Comparison of ENCODE assay signal across 8 cellular contexts in the genomic region with DNA sequence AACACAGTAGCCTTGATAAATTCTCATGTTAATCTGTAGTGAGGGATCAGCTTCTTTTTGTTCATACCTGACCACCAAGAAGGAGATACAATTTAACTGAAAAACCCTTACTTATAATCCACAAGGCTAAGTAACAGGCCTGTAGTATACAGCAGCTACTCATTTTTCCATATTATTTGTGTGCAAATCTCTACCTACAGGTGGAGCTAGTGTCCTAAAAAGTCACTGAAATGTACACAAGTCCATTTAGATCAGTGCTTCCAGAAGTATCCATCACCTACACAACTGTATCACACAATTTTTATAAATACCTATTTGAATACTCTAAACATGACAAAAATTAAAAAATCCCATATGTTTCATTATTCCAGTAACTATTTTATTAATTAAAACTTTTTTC.
DNase-seq lines count a peak whose midpoint lies in the region; ATAC-seq, FAIRE-seq and TF ChIP-seq lines count a peak whose summit lies in the region.

No MANE protein-coding gene starts in this region.

- H3K4me3 ChIP-seq in Loucy (ENCODE audit: low read length, poor library complexity, severe bottlenecking) (no peak overlapping the region), adrenal gland (no peak overlapping the region)

- H3K27ac Mint-ChIP-seq in activated T-cell treated with anti-CD3 and anti-CD28 coated beads, Interleukin-2, amount 50 U/mL, for 72 hours, result no peak overlapping the region

- intact Hi-C loops in adrenal gland (cut with DNase I), result loop anchor here in 1 of 2 donors (10.0 kb wide), 1 partner anchor 182 kb away; no protein-coding TSS in a partner anchor

- no peak for TF ChIP-seq POLR2A in adrenal gland (IDR thresholded peaks at IDR 0.05)

- H3K9me3 Mint-ChIP-seq in activated T-cell treated with anti-CD3 and anti-CD28 coated beads, Interleukin-2, amount 50 U/mL, for 72 hours, result peaks cover 4 to 5% of the 10 kb centered on the region in 2 donors

- H3K27ac ChIP-seq in adrenal gland, result no peak overlapping the region

- no peaks in the 10 kb centered on the region for H4K20me1 ChIP-seq in Loucy (ENCODE audit: insufficient read depth, low read length, poor library complexity, severe bottlenecking)

- FAIRE-seq in G401.6 (lab: Jason Lieb, UNC), result peak; percentile 84

- H3K9ac ChIP-seq in Loucy (ENCODE audit: low read depth, low read length, poor library complexity, severe bottlenecking), result no peak overlapping the region

- H3F3A ChIP-seq in Loucy (ENCODE audit: low read depth), result no peaks in the 10 kb centered on the region

- no peaks in the 10 kb centered on the region for H3K9me2 ChIP-seq in Loucy (replicated peaks; ENCODE audit: low read depth, low read length)

- no peaks in the 10 kb centered on the region for H3K36me3 Mint-ChIP-seq in activated T-cell treated with anti-CD3 and anti-CD28 coated beads, Interleukin-2, amount 50 U/mL, for 72 hours (ENCODE audit: insufficient read depth in 2 of 2)

- H3K27me3 Mint-ChIP-seq in activated T-cell treated with anti-CD3 and anti-CD28 coated beads, Interleukin-2, amount 50 U/mL, for 72 hours (ENCODE audit: low read depth), result no peaks in the 10 kb centered on the region

- H3K4me1 ChIP-seq in Loucy (ENCODE audit: insufficient read depth, low read length, poor library complexity, severe bottlenecking) (no peaks in the 10 kb centered on the region), adrenal gland (replicated peaks in 1 of 2) (no peaks in the 10 kb centered on the region)

- no peaks in the 10 kb centered on the region for H3K27me3 ChIP-seq in Loucy (ENCODE audit: insufficient read depth, low read length, poor library complexity, severe bottlenecking)
- H3K27me3 ChIP-seq in adrenal gland, result no peaks in the 10 kb centered on the region

- DNase-seq in adrenal gland, result no peak
- peak; percentile 70 to 75 for DNase-seq in lung microvascular endothelial cell (ENCODE audit: low read depth in 2 of 2)
- no peak for DNase-seq in effector CD8-positive, alpha-beta T cell (lab: John Stamatoyannopoulos, UW)
- DNase-seq in mucosa of gallbladder (ENCODE audit: low spot score), result no peak
- no peak for DNase-seq in activated naive CD4-positive, alpha-beta T cell treated with anti-CD3 and anti-CD28 coated beads, Interleukin-2, amount 50 U/mL, for 16 hours
- no peak for DNase-seq in activated T-cell treated with anti-CD3 and anti-CD28 coated beads, Interleukin-2, amount 50 U/mL, for 72 hours

- H3K36me3 ChIP-seq in Loucy (ENCODE audit: insufficient read depth, low read length), result no peaks in the 10 kb centered on the region
- no peaks in the 10 kb centered on the region for H3K36me3 ChIP-seq in adrenal gland (replicated peaks in 1 of 2)

- TF ChIP-seq CTCF in Loucy (conservative IDR thresholded peaks at IDR 0.05; ENCODE audit: low read length) (peak; percentile 61), adrenal gland (IDR thresholded peaks at IDR 0.05) (peak; percentile 17 to 57 (median 50))

- no peak for ATAC-seq in activated T-cell treated with anti-CD3 and anti-CD28 coated beads, Interleukin-2, amount 50 U/mL, for 72 hours (replicated peaks in 1 of 2)

- no peaks in the 10 kb centered on the region for H3K4me1 Mint-ChIP-seq in activated T-cell treated with anti-CD3 and anti-CD28 coated beads, Interleukin-2, amount 50 U/mL, for 72 hours (ENCODE audit: low read depth)

- no peaks in the 10 kb centered on the region for H3K79me2 ChIP-seq in Loucy (ENCODE audit: insufficient read depth, low read length)

- no peak overlapping the region for H3K4me3 Mint-ChIP-seq in activated T-cell treated with anti-CD3 and anti-CD28 coated beads, Interleukin-2, amount 50 U/mL, for 72 hours

- no peak overlapping the region for H3K4me2 ChIP-seq in Loucy (ENCODE audit: low read depth, low read length, poor library complexity, severe bottlenecking)

- no peak overlapping the region for H2AFZ ChIP-seq in Loucy (ENCODE audit: low read length)

- H3K9me3 ChIP-seq in Loucy (ENCODE audit: insufficient read depth, low read depth, low read length) (no peaks in the 10 kb centered on the region), adrenal gland (replicated peaks in 1 of 3) (no peaks in the 10 kb centered on the region)

Comparison
In these comparisons a context has a peak if more than half of its experiments do, and no peak if none do; other contexts are left out.
1. DNase-seq: peak in lung microvascular endothelial cell (2 of 2); none in adrenal gland (0 of 7), effector CD8-positive, alpha-beta T cell (single experiment), mucosa of gallbladder (single experiment), activated naive CD4-positive, alpha-beta T cell treated with anti-CD3 and anti-CD28 coated beads, Interleukin-2, amount 50 U/mL, for 16 hours (single experiment) and activated T-cell treated with anti-CD3 and anti-CD28 coated beads, Interleukin-2, amount 50 U/mL, for 72 hours (0 of 2).